ENCODE assay signal across 32 cellular contexts in the genomic region with DNA sequence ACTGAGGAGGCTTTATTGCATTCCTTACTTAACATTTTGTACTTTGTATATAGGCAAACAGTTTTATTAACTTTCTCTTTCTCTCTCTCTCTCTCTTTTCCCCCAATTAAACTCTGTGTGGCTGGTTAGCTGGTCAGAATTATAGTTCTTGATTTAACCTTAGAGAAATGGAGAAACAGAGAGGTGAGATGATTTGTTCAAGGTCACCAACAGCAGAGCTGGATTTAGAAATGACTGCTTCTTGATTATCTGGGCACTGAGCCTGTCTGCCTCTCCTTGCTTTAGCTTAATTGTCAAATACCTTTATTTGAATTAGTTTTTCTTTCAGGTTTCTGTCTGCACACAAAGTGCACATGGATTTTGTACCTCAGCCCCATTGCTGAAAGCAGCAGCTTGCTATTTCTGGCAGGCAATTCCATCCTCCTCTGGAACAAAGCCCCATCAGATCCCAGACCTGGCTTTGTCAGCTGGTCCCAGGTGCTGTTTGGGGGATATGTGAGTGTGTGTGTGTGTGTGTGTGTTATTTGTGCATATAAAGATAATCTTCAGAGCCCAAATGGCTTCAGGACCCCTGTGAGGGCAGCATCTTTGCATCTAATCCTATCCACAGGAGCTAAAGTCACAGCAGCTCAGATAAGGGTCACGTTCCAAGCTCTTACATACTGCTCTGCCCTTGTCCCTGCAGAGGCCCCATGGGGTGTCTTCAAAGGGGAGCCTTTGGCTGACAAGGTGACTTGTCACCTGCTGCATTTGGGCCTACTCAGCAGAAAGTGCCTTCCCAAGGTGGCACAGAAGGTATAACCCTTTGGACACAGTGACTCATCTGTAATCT. TPM values are rescaled to one million over a fixed set of nuclear protein-coding genes. Genes with fewer than 3 reads are reported as not detected.
DNase-seq lines count a peak whose midpoint lies in the region; ATAC-seq and TF ChIP-seq lines count a peak whose summit lies in the region.
"Had no signal": no experiment of that assay in that cellular context is flagged by ENCODE, and none has a peak within 500 bp of the region (broad histone marks: within the 10 kb centered on the region; RNA-seq: fewer than 3 reads in every experiment).

No MANE protein-coding gene starts in this region.

- DNase-seq in NCI-H524 (lab: John Stamatoyannopoulos, UW), result peak; percentile 20 to 59
- no peak for DNase-seq in NCI-H524 treated with DMSO at 0.1 percent for 48 hours (lab: John Stamatoyannopoulos, UW)
- peak; percentile 48 for DNase-seq in NCI-H82 (lab: John Stamatoyannopoulos, UW)
- peak; percentile 78 for DNase-seq in cerebellar cortex (ENCODE audit: low spot score)
- no peak for DNase-seq in psoas muscle
- DNase-seq in sciatic nerve (ENCODE audit: low spot score), result no peak
- DNase-seq in activated effector memory CD4-positive, alpha-beta T cell treated with Interleukin-2 at 50 U/mL for 16 hours, result no peak
- no peak for DNase-seq in DMS 273 treated with DMSO at 0.1 percent for 48 hours (lab: John Stamatoyannopoulos, UW)
- DNase-seq: activated CD4-positive, alpha-beta T cell treated with anti-CD3 and anti-CD28 coated beads for 36 hours; activated gamma-delta T cell; activated naive CD8-positive, alpha-beta T cell treated with anti-CD3 and anti-CD28 coated beads, Interleukin-2, amount 10 ng/mL, durations not matched to agents 7 days and 5 days; activated T-cell treated with anti-CD3 and anti-CD28 coated beads, Interleukin-2, amount 50 U/mL, for 1 hour; AML-193; CD4-positive, alpha-beta T cell; glutamatergic neuron; GOT3; NCI-H1092 treated with DMSO at 0.1 percent for 48 hours; NCI-H2029; RPMI8226; sigmoid colon; stimulated activated CD4-positive, alpha-beta T cell treated with anti-CD3 and anti-CD28 coated beads, Interleukin-15, amount 100 ng/mL, for 24 hours; stimulated activated naive CD4-positive, alpha-beta T cell; T-helper 2 cell had no signal

- H3K4me3 ChIP-seq in psoas muscle, result no peak overlapping the region
- H3K4me3 ChIP-seq: lung, sigmoid colon, vagina had no signal

- peaks cover 52% of the 10 kb centered on the region for H3K4me1 ChIP-seq in psoas muscle
- H3K4me1 ChIP-seq: parathyroid adenoma had no signal

- H3K9me3 ChIP-seq in psoas muscle, result no peaks in the 10 kb centered on the region
- H3K9me3 ChIP-seq: sigmoid colon, vagina had no signal

- H3K27me3 ChIP-seq in psoas muscle (ENCODE audit: insufficient read depth in 3 of 3, low read length in 2 of 3), result no peaks in the 10 kb centered on the region
- H3K27me3 ChIP-seq: vagina had no signal

- intact Hi-C loops in psoas muscle (cut with DNase I), result no loop called here
- intact Hi-C loops in sciatic nerve (cut with DNase I), result no loop called here

- ATAC-seq in psoas muscle, result peak in 1 of 4 donors; percentile 10
- ATAC-seq in sciatic nerve, result no peak
- ATAC-seq: activated CD4-positive, alpha-beta T cell treated with anti-CD3 and anti-CD28 coated beads for 36 hours had no signal

- 44 to 50% (median 46%) methylated on average over 1 of the region's 1 CpG for WGBS in psoas muscle, 3 donors

- TF ChIP-seq CTCF in psoas muscle (IDR thresholded peaks at IDR 0.05), result no peak

- H3K27ac ChIP-seq in psoas muscle, result peak overlapping the region; percentile 61
- H3K27ac ChIP-seq: epithelial cell of prostate, parathyroid adenoma, vagina had no signal

- H3K36me3 ChIP-seq in psoas muscle (ENCODE audit: insufficient read depth in 1 of 2, low read depth in 1 of 2), result no peaks in the 10 kb centered on the region
- H3K36me3 ChIP-seq: sigmoid colon, vagina had no signal

RNA-seq across cellular contexts. Expression of a gene that starts 35.5 kb away (rescaled TPM):
- not detected for total RNA-seq in psoas muscle
- polyA plus RNA-seq in psoas muscle, result not detected
- not detected for total RNA-seq in sciatic nerve
- total RNA-seq: A172; activated CD4-positive, alpha-beta T cell treated with anti-CD3 and anti-CD28 coated beads for 36 hours; activated CD8-positive, alpha-beta memory T cell treated with anti-CD3 and anti-CD28 coated beads for 36 hours; activated naive CD8-positive, alpha-beta T cell treated with anti-CD3 and anti-CD28 coated beads, Interleukin-2, amount 10 ng/mL, durations not matched to agents 7 days and 5 days; CD4-positive, alpha-beta T cell; mononuclear cell; natural killer cell treated with Interleukin-12 subunit alpha and Interleukin-12 subunit beta and Interleukin-15 and Interleukin-18, amount 100 ng/mL, for 72 hours; vagina had no signal
- polyA plus RNA-seq: keratinocyte, lung, sigmoid colon had no signal

Comparison
In these comparisons a context has a peak if more than half of its experiments do, and no peak if none do; other contexts are left out.
1. DNase-seq: peak in NCI-H524 (2 of 2), NCI-H82 (single experiment) and cerebellar cortex (single experiment); none in NCI-H524 treated with DMSO at 0.1 percent for 48 hours (single experiment), psoas muscle (0 of 2), sciatic nerve (single experiment), activated effector memory CD4-positive, alpha-beta T cell treated with Interleukin-2 at 50 U/mL for 16 hours (single experiment) and DMS 273 treated with DMSO at 0.1 percent for 48 hours (single experiment).